Comparison of ENCODE assay signal across 12 cellular contexts in genomic region chr20:63976980-63977391, GRCh38. TPM values are rescaled to one million over a fixed set of nuclear protein-coding genes. Genes with fewer than 3 reads are reported as not detected.
DNase-seq lines count a peak whose midpoint lies in the region; ATAC-seq, FAIRE-seq and TF ChIP-seq lines count a peak whose summit lies in the region.
"Had no signal": no experiment of that assay in that cellular context is flagged by ENCODE, and none has a peak within 500 bp of the region (broad histone marks: within the 10 kb centered on the region; RNA-seq: fewer than 3 reads in every experiment).

No MANE protein-coding gene starts in this region.

- no peaks in the 10 kb centered on the region for H3K27me3 ChIP-seq in Loucy (ENCODE audit: insufficient read depth, low read length, poor library complexity, severe bottlenecking)
- H3K27me3 ChIP-seq in K562 (ENCODE audit: control insufficient read depth in 2 of 2, insufficient read depth in 2 of 2, low read length in 2 of 2) = no peaks in the 10 kb centered on the region
- H3K27me3 ChIP-seq: suprapubic skin had no signal

- H3K4me3 ChIP-seq in Loucy (ENCODE audit: low read length, poor library complexity, severe bottlenecking) (no peak overlapping the region), K562 (no peak overlapping the region)
- H3K4me3 ChIP-seq: suprapubic skin had no signal

- ATAC-seq in K562 = no peak
- no peak for ATAC-seq in HG03108 (IDR thresholded peaks at IDR 0.05; ENCODE audit: unreplicated experiment)

- H2AFZ ChIP-seq in Loucy (ENCODE audit: low read length) = no peak overlapping the region
- no peak overlapping the region for H2AFZ ChIP-seq in K562 (ENCODE audit: low read depth, low read length)

- H4K20me1 ChIP-seq in Loucy (ENCODE audit: insufficient read depth, low read length, poor library complexity, severe bottlenecking) = peaks cover 4% of the 10 kb centered on the region
- no peaks in the 10 kb centered on the region for H4K20me1 ChIP-seq in K562 (replicated peaks; ENCODE audit: control insufficient read depth, insufficient read depth, low read length)

- 78% methylated on average over 9 of the region's 16 CpGs for WGBS in K562 (ENCODE audit: insufficient coverage, low coverage, missing lambda C conversion rate)

- H3K9me1 ChIP-seq in K562 (ENCODE audit: control insufficient read depth, insufficient read depth, low read length) = peaks cover 3% of the 10 kb centered on the region

- TF ChIP-seq RAD21 in K562 (CRISPR knock-in tag; conservative IDR thresholded peaks at IDR 0.05 in 1 of 2, IDR thresholded peaks at IDR 0.05 in 1 of 2) = no peak

- no peak for TF ChIP-seq CTCF in Loucy (conservative IDR thresholded peaks at IDR 0.05; ENCODE audit: low read length)
- no peak for TF ChIP-seq CTCF in K562 (IDR thresholded peaks at IDR 0.05 in 2 of 3, conservative IDR thresholded peaks at IDR 0.05 in 1 of 3; ENCODE audit: insufficient read depth in 2 of 3, low read depth in 1 of 3, low read length in 3 of 3)

- no peak for TF ChIP-seq EP300 in K562 (IDR thresholded peaks at IDR 0.05; ENCODE audit: low read length)

- peaks cover 33% of the 10 kb centered on the region for H3K4me1 ChIP-seq in Loucy (ENCODE audit: insufficient read depth, low read length, poor library complexity, severe bottlenecking)
- H3K4me1 ChIP-seq in K562 (replicated peaks in 1 of 2; ENCODE audit: control insufficient read depth in 2 of 2, insufficient read depth in 2 of 2, low read length in 2 of 2) = peaks cover 30 to 70% of the 10 kb centered on the region in 2 experiments

- CTCF ChIA-PET in K562 (lab: Yijun Ruan, JAX; ENCODE audit: low intra/inter-chr PET ratio) = no interaction called here

- no peaks in the 10 kb centered on the region for H3K9me2 ChIP-seq in Loucy (replicated peaks; ENCODE audit: low read depth, low read length)

- no peak for FAIRE-seq in K562 (lab: Jason Lieb, UNC)

- no peak overlapping the region for H3K27ac ChIP-seq in K562 (ENCODE audit: extremely low read depth, low read depth, low read length)
- H3K27ac ChIP-seq: suprapubic skin had no signal

- no peaks in the 10 kb centered on the region for H3K9me3 Mint-ChIP-seq in activated T-cell treated with anti-CD3 and anti-CD28 coated beads, Interleukin-2, amount 50 U/mL, for 24 hours
- H3K9me3 Mint-ChIP-seq: HFFc6 had no signal

- H3F3A ChIP-seq in Loucy (ENCODE audit: low read depth) = 0 out of 2 replicates have a peak, but pooled peaks cover 7% of the 10 kb centered on the region

- peaks cover 44% of the 10 kb centered on the region for H3K36me3 Mint-ChIP-seq in activated T-cell treated with anti-CD3 and anti-CD28 coated beads, Interleukin-2, amount 50 U/mL, for 24 hours (ENCODE audit: low read depth)

- H3K4me3 Mint-ChIP-seq in activated T-cell treated with anti-CD3 and anti-CD28 coated beads, Interleukin-2, amount 50 U/mL, for 24 hours = peak overlapping the region; percentile 81

- H3K9ac ChIP-seq in Loucy (ENCODE audit: low read depth, low read length, poor library complexity, severe bottlenecking) = no peak overlapping the region
- 0 out of 4 replicates have a peak overlapping the region, but pooled peaks of 1 of the 2 experiments have one; percentile 71 for H3K9ac ChIP-seq in K562 (ENCODE audit: insufficient read depth in 1 of 2, low read depth in 2 of 2, low read length in 2 of 2)

- intact Hi-C loops in K562 (cut with micrococcal nuclease) (loop anchor here (5.0 to 10.0 kb wide), 3 partner anchors 75 to 192 kb away; partner anchors contain the start of genes ABHD16B and TPD52L2), posterior vena cava (cut with DNase I) (loop anchor here (10.0 kb wide), 2 partner anchors 72 to 182 kb away; no protein-coding TSS in a partner anchor)

- H3K4me1 Mint-ChIP-seq in activated T-cell treated with anti-CD3 and anti-CD28 coated beads, Interleukin-2, amount 50 U/mL, for 24 hours (ENCODE audit: low read depth) = peaks cover 60% of the 10 kb centered on the region

- TF ChIP-seq POLR2A in K562 (conservative IDR thresholded peaks at IDR 0.05) = no peak

- peak overlapping the region; percentile 92 for H3K4me2 ChIP-seq in Loucy (ENCODE audit: low read depth, low read length, poor library complexity, severe bottlenecking)
- no peak overlapping the region for H3K4me2 ChIP-seq in K562 (ENCODE audit: insufficient read depth, low read length)

- in situ Hi-C loops in K562 (cut with MboI) = no loop called here

- H3K36me3 ChIP-seq in Loucy (ENCODE audit: insufficient read depth, low read length) (no peaks in the 10 kb centered on the region), K562 (ENCODE audit: control insufficient read depth, insufficient read depth, low read length) (peaks cover 11% of the 10 kb centered on the region; the same call in 1 of the 3 replicates)
- H3K36me3 ChIP-seq: suprapubic skin had no signal

- H3K27me3 Mint-ChIP-seq in activated T-cell treated with anti-CD3 and anti-CD28 coated beads, Interleukin-2, amount 50 U/mL, for 24 hours = no peaks in the 10 kb centered on the region

- BruUV-seq in K562 (replicated peaks; lab: Mats Ljungman, UMichigan) = no TSS peak

- H3K79me2 ChIP-seq in Loucy (ENCODE audit: insufficient read depth, low read length) = peaks cover 16% of the 10 kb centered on the region
- peaks cover 16% of the 10 kb centered on the region for H3K79me2 ChIP-seq in K562 (ENCODE audit: control insufficient read depth, insufficient read depth, low read length)

- peak overlapping the region; percentile 91 for H3K27ac Mint-ChIP-seq in activated T-cell treated with anti-CD3 and anti-CD28 coated beads, Interleukin-2, amount 50 U/mL, for 24 hours

- H3K9me3 ChIP-seq in Loucy (ENCODE audit: insufficient read depth, low read depth, low read length) (no peaks in the 10 kb centered on the region), K562 (replicated peaks; ENCODE audit: control insufficient read depth, insufficient read depth, low read depth, low read length) (no peaks in the 10 kb centered on the region)
- H3K9me3 ChIP-seq: suprapubic skin had no signal

- POLR2A ChIA-PET in K562 (lab: Yijun Ruan, JAX) = no interaction called here

- DNase-seq in activated T-cell treated with anti-CD3 and anti-CD28 coated beads, Interleukin-2, amount 50 U/mL, for 24 hours = peak; percentile 33
- no peak for DNase-seq in activated T-cell treated with anti-CD3 and anti-CD28 coated beads for 4 hours
- no peak for DNase-seq in K562 (ENCODE audit: extremely low read depth in 1 of 4, low spot score in 3 of 4)
- DNase-seq in posterior vena cava (ENCODE audit: low spot score) = peak; percentile 78
- no peak for DNase-seq in NCI-H2227 treated with DMSO at 0.1 percent for 48 hours (lab: John Stamatoyannopoulos, UW)
- no peak for DNase-seq in NCI-H1417 (lab: John Stamatoyannopoulos, UW)
- DNase-seq: NCI-H2029, SHP77 treated with DMSO at 0.1 percent for 48 hours had no signal

RNA-seq across cellular contexts. Expression of gene SAMD10, which starts 2.5 kb away (rescaled TPM):
- total RNA-seq in K562 (2011; cell fraction: chromatin; rRNA removed; ENCODE audit: low replicate concordance) = 3.5 and 12.3 TPM in 2 replicates
- total RNA-seq in K562 (2011; cell fraction: nucleolus; rRNA removed) = 7.8 and 11.8 TPM in 2 replicates
- total RNA-seq in K562 (2011; cell fraction: nucleoplasm; rRNA removed) = 5.1 and 7.5 TPM in 2 replicates
- total RNA-seq in K562 (2014; rRNA removed) (4.8 and 9.8 TPM in 2 replicates), K562 (2014; rRNA removed; fragmentation: Illumina TruSeq; extraction: Trizol) (0.95 and 1.1 TPM in 2 replicates), K562 (2015; rRNA removed; fragmentation: Illumina TruSeq; extraction: Trizol) (3.5 and 4.8 TPM in 2 replicates), K562 (2021) (12.1 and 15.2 TPM in 2 replicates), posterior vena cava (1 to 10 TPM; 1.1 to 1.5 TPM)
- polyA plus RNA-seq in K562 (2011; rRNA removed) (3.9 and 6.8 TPM in 2 replicates), K562 (2014; fragmentation: Illumina TruSeq; extraction: Trizol) (6.0 and 9.6 TPM in 2 replicates), K562 (2014; fragmentation: Nextera tagmentation; extraction: Ambion mirVana) (under 1 TPM; 0.37 to 0.52 TPM), K562 (2014; rRNA removed) (11.4 and 12.4 TPM in 2 replicates)
- polyA plus RNA-seq in K562 (2011; cell fraction: cytosol; rRNA removed) = 4.6 and 19.2 TPM in 2 replicates
- polyA plus RNA-seq in K562 (2011; cell fraction: nucleus; rRNA removed) = 35.1 and 67.7 TPM in 2 replicates
- polyA plus RNA-seq in K562 (2012) = 15.0 and 18.1 TPM in 2 replicates
- 0.45 and 0.67 TPM in 2 replicates for polyA minus RNA-seq in K562 (2011; rRNA and poly(A)+ RNA removed)
- polyA minus RNA-seq in K562 (2011; cell fraction: cytosol; rRNA and poly(A)+ RNA removed) = 5.6 and 6.4 TPM in 2 replicates
- 2.4 and 3.0 TPM in 2 replicates for polyA minus RNA-seq in K562 (2011; cell fraction: nucleus; rRNA and poly(A)+ RNA removed)

RNA-seq across cellular contexts. Expression of gene PRPF6, which starts 3.9 kb away (rescaled TPM):
- total RNA-seq in K562 (2011; cell fraction: chromatin; rRNA removed; ENCODE audit: low replicate concordance) = 43.5 and 79.2 TPM in 2 replicates
- total RNA-seq in K562 (2011; cell fraction: nucleolus; rRNA removed) = 37.2 and 37.9 TPM in 2 replicates
- 25.8 and 34.6 TPM in 2 replicates for total RNA-seq in K562 (2011; cell fraction: nucleoplasm; rRNA removed)
- total RNA-seq in K562 (2014; rRNA removed) (59.9 and 65.9 TPM in 2 replicates), K562 (2014; rRNA removed; fragmentation: Illumina TruSeq; extraction: Trizol) (37.1 and 45.0 TPM in 2 replicates), K562 (2015; rRNA removed; fragmentation: Illumina TruSeq; extraction: Trizol) (69.1 and 70.2 TPM in 2 replicates), K562 (2021) (79.5 and 83.2 TPM in 2 replicates), posterior vena cava (10 to 100 TPM; 44.3 to 44.8 TPM)
- polyA plus RNA-seq in K562 (2011; rRNA removed) (31.9 and 38.8 TPM in 2 replicates), K562 (2014; fragmentation: Illumina TruSeq; extraction: Trizol) (65.2 and 68.2 TPM in 2 replicates), K562 (2014; fragmentation: Nextera tagmentation; extraction: Ambion mirVana) (1 to 10 TPM; 4.2 to 4.3 TPM), K562 (2014; rRNA removed) (53.9 and 60.5 TPM in 2 replicates)
- polyA plus RNA-seq in K562 (2011; cell fraction: cytosol; rRNA removed) = 31.0 and 31.9 TPM in 2 replicates
- 33.2 and 38.3 TPM in 2 replicates for polyA plus RNA-seq in K562 (2011; cell fraction: nucleus; rRNA removed)
- polyA plus RNA-seq in K562 (2012) = 64.7 and 71.3 TPM in 2 replicates
- polyA minus RNA-seq in K562 (2011; rRNA and poly(A)+ RNA removed) = 43.7 and 45.2 TPM in 2 replicates
- polyA minus RNA-seq in K562 (2011; cell fraction: cytosol; rRNA and poly(A)+ RNA removed) = 40.1 and 44.7 TPM in 2 replicates
- polyA minus RNA-seq in K562 (2011; cell fraction: nucleus; rRNA and poly(A)+ RNA removed) = 16.3 and 25.7 TPM in 2 replicates

RNA-seq across cellular contexts. Expression of gene ZNF512B, which starts 7.3 kb away (rescaled TPM):
- total RNA-seq in K562 (2011; cell fraction: chromatin; rRNA removed; ENCODE audit: low replicate concordance) = 14.5 and 45.8 TPM in 2 replicates
- 23.8 and 25.5 TPM in 2 replicates for total RNA-seq in K562 (2011; cell fraction: nucleolus; rRNA removed)
- 15.2 and 19.3 TPM in 2 replicates for total RNA-seq in K562 (2011; cell fraction: nucleoplasm; rRNA removed)
- total RNA-seq in K562 (2014; rRNA removed) (13.5 and 17.2 TPM in 2 replicates), K562 (2014; rRNA removed; fragmentation: Illumina TruSeq; extraction: Trizol) (3.2 and 3.8 TPM in 2 replicates), K562 (2015; rRNA removed; fragmentation: Illumina TruSeq; extraction: Trizol) (11.2 and 11.3 TPM in 2 replicates), K562 (2021) (24.9 and 27.8 TPM in 2 replicates), posterior vena cava (10 to 100 TPM in 1 of 2 donors, 1 to 10 TPM in 1; 9.4 to 11.2 TPM)
- polyA plus RNA-seq in K562 (2011; rRNA removed) (3.9 and 4.2 TPM in 2 replicates), K562 (2014; fragmentation: Illumina TruSeq; extraction: Trizol) (8.2 and 14.9 TPM in 2 replicates), K562 (2014; fragmentation: Nextera tagmentation; extraction: Ambion mirVana) (under 1 TPM; 0.01 to 0.03 TPM), K562 (2014; rRNA removed) (13.0 and 16.5 TPM in 2 replicates)
- 4.1 and 9.7 TPM in 2 replicates for polyA plus RNA-seq in K562 (2011; cell fraction: cytosol; rRNA removed)
- 29.4 and 48.2 TPM in 2 replicates for polyA plus RNA-seq in K562 (2011; cell fraction: nucleus; rRNA removed)
- 14.3 and 16.2 TPM in 2 replicates for polyA plus RNA-seq in K562 (2012)
- 1.1 and 2.7 TPM in 2 replicates for polyA minus RNA-seq in K562 (2011; rRNA and poly(A)+ RNA removed)
- 6.3 and 8.5 TPM in 2 replicates for polyA minus RNA-seq in K562 (2011; cell fraction: cytosol; rRNA and poly(A)+ RNA removed)
- 6.7 and 6.9 TPM in 2 replicates for polyA minus RNA-seq in K562 (2011; cell fraction: nucleus; rRNA and poly(A)+ RNA removed)

RNA-seq across cellular contexts. Expression of gene UCKL1, which starts 20.8 kb away (rescaled TPM):
- total RNA-seq in K562 (2011; cell fraction: chromatin; rRNA removed; ENCODE audit: low replicate concordance) = 103 and 254 TPM in 2 replicates
- total RNA-seq in K562 (2011; cell fraction: nucleolus; rRNA removed) = 128 and 153 TPM in 2 replicates
- 102 and 113 TPM in 2 replicates for total RNA-seq in K562 (2011; cell fraction: nucleoplasm; rRNA removed)
- total RNA-seq in K562 (2014; rRNA removed) = 28.5 and 36.8 TPM in 2 replicates
- 7.9 and 10.8 TPM in 2 replicates for total RNA-seq in K562 (2014; rRNA removed; fragmentation: Illumina TruSeq; extraction: Trizol)
- total RNA-seq in K562 (2015; rRNA removed; fragmentation: Illumina TruSeq; extraction: Trizol) = 21.5 and 24.1 TPM in 2 replicates
- 46.1 and 52.8 TPM in 2 replicates for total RNA-seq in K562 (2021)
- 26.9 and 40.4 TPM in 2 replicates for polyA plus RNA-seq in K562 (2011; rRNA removed)
- polyA plus RNA-seq in K562 (2011; cell fraction: cytosol; rRNA removed) = 35.2 and 67.5 TPM in 2 replicates
- 185 and 221 TPM in 2 replicates for polyA plus RNA-seq in K562 (2011; cell fraction: nucleus; rRNA removed)
- 35.3 and 54.9 TPM in 2 replicates for polyA plus RNA-seq in K562 (2012)
- polyA plus RNA-seq in K562 (2014; fragmentation: Illumina TruSeq; extraction: Trizol) = 24.2 and 36.6 TPM in 2 replicates
- polyA plus RNA-seq in K562 (2014; fragmentation: Nextera tagmentation; extraction: Ambion mirVana) = 1 to 10 TPM; 3.1 to 6.6 TPM
- 49.0 and 57.1 TPM in 2 replicates for polyA plus RNA-seq in K562 (2014; rRNA removed)
- 14.0 and 18.9 TPM in 2 replicates for polyA minus RNA-seq in K562 (2011; rRNA and poly(A)+ RNA removed)
- polyA minus RNA-seq in K562 (2011; cell fraction: cytosol; rRNA and poly(A)+ RNA removed) = 20.3 and 21.6 TPM in 2 replicates
- polyA minus RNA-seq in K562 (2011; cell fraction: nucleus; rRNA and poly(A)+ RNA removed) = 40.1 and 51.8 TPM in 2 replicates
- 10 to 100 TPM; 20.8 to 22.0 TPM for total RNA-seq in posterior vena cava

RNA-seq across cellular contexts. Expression of gene C20orf204, which starts 59.0 kb away (rescaled TPM):
- 5.2 and 13.5 TPM in 2 replicates for total RNA-seq in K562 (2011; cell fraction: chromatin; rRNA removed; ENCODE audit: low replicate concordance)
- 6.7 and 7.0 TPM in 2 replicates for total RNA-seq in K562 (2011; cell fraction: nucleolus; rRNA removed)
- total RNA-seq in K562 (2011; cell fraction: nucleoplasm; rRNA removed) = 4.0 and 4.6 TPM in 2 replicates
- total RNA-seq in K562 (2014; rRNA removed) = 0.59 and 0.73 TPM in 2 replicates
- 0.10 and 0.22 TPM in 2 replicates for total RNA-seq in K562 (2014; rRNA removed; fragmentation: Illumina TruSeq; extraction: Trizol)
- total RNA-seq in K562 (2015; rRNA removed; fragmentation: Illumina TruSeq; extraction: Trizol) = 0.36 and 0.45 TPM in 2 replicates
- 0.67 and 1.1 TPM in 2 replicates for total RNA-seq in K562 (2021)
- polyA plus RNA-seq in K562 (2011; rRNA removed) = 0.11 and 0.22 TPM in 2 replicates
- polyA plus RNA-seq in K562 (2011; cell fraction: cytosol; rRNA removed) = 0.10 and 0.36 TPM in 2 replicates
- 1.6 and 3.1 TPM in 2 replicates for polyA plus RNA-seq in K562 (2011; cell fraction: nucleus; rRNA removed)
- polyA plus RNA-seq in K562 (2012) = 0.43 and 0.46 TPM in 2 replicates
- polyA plus RNA-seq in K562 (2014; fragmentation: Illumina TruSeq; extraction: Trizol) = 0.11 and 0.16 TPM in 2 replicates
- not detected for polyA plus RNA-seq in K562 (2014; fragmentation: Nextera tagmentation; extraction: Ambion mirVana)
- polyA plus RNA-seq in K562 (2014; rRNA removed) = 0.94 and 1.6 TPM in 2 replicates
- 0.35 and 0.42 TPM in 2 replicates for polyA minus RNA-seq in K562 (2011; rRNA and poly(A)+ RNA removed)
- polyA minus RNA-seq in K562 (2011; cell fraction: cytosol; rRNA and poly(A)+ RNA removed) = 0.27 TPM in 1 of 2 replicates, not detected in the other
- 1.8 TPM in 2 replicates for polyA minus RNA-seq in K562 (2011; cell fraction: nucleus; rRNA and poly(A)+ RNA removed)
- under 1 TPM; 0.76 to 0.83 TPM for total RNA-seq in posterior vena cava

Comparison
In these comparisons a context has a peak if more than half of its experiments do, and no peak if none do; other contexts are left out.
1. DNase-seq: peak in activated T-cell treated with anti-CD3 and anti-CD28 coated beads, Interleukin-2, amount 50 U/mL, for 24 hours (single experiment) and posterior vena cava (single experiment); none in activated T-cell treated with anti-CD3 and anti-CD28 coated beads for 4 hours (single experiment), K562 (0 of 4), NCI-H2227 treated with DMSO at 0.1 percent for 48 hours (single experiment) and NCI-H1417 (0 of 3).